5 cellular contexts compared by ENCODE assay signal in genomic region chr2:144988591-144988990, GRCh38.
"Had no signal": no experiment of that assay in that cellular context is flagged by ENCODE, and none has a peak within 500 bp of the region (broad histone marks: within the 10 kb centered on the region; RNA-seq: fewer than 3 reads in every experiment).

No MANE protein-coding gene starts in this region.

- H3K36me3 Mint-ChIP-seq: IgD-negative memory B cell had no signal

- H3K9ac ChIP-seq: GM23248 had no signal

- H3K4me3 Mint-ChIP-seq: IgD-negative memory B cell had no signal

- H3K27me3 Mint-ChIP-seq: IgD-negative memory B cell had no signal

- H3K27ac Mint-ChIP-seq: IgD-negative memory B cell had no signal

- DNase-seq: GM23248, GOT3, H7, HCEC 1CT had no signal

- H3K4me1 Mint-ChIP-seq: IgD-negative memory B cell had no signal

- H2AFZ ChIP-seq: GM23248 had no signal

- H3K27ac ChIP-seq: GM23248 had no signal
